16 cellular contexts compared by ENCODE assay signal in genomic region chr20:44157061-44157460, GRCh38.
"Had no signal": no experiment of that assay in that cellular context is flagged by ENCODE, and none has a peak within 500 bp of the region (broad histone marks: within the 10 kb centered on the region; RNA-seq: fewer than 3 reads in every experiment).

No MANE protein-coding gene starts in this region.

- H3K27me3 ChIP-seq: hepatocyte had no signal

- H3K4me3 ChIP-seq: hepatocyte had no signal

- DNase-seq: activated CD4-positive, alpha-beta T cell treated with anti-CD3 and anti-CD28 coated beads for 4 hours; activated CD8-positive, alpha-beta memory T cell treated with anti-CD3 and anti-CD28 coated beads, Interleukin-2, amount 50 U/mL, for 48 hours; activated gamma-delta T cell; activated T-cell treated with anti-CD3 and anti-CD28 coated beads, Interleukin-2, amount 50 U/mL, for 72 hours; amniotic stem cell; effector memory CD4-positive, alpha-beta T cell; mesenchymal stem cell; nephron progenitor cell; occipital lobe; stimulated activated CD4-positive, alpha-beta T cell treated with anti-CD3 and anti-CD28 coated beads, Interleukin-15, amount 100 ng/mL, for 24 hours; stimulated activated CD4-positive, alpha-beta T cell treated with anti-CD3 and anti-CD28 coated beads, Interleukin-4, amount 100 ng/mL, for 1 hour; stimulated activated naive B cell treated with anti-CD40 and anti-IgM and Interleukin-4, amounts not matched to agents 10 μg/mL and 1 μg/mL and 100 μg/mL, for 72 hours; T-helper 2 cell; trophoblast cell had no signal

- H3K27ac ChIP-seq: hepatocyte had no signal

- FAIRE-seq: keratinocyte had no signal
